ENCODE assay signal across 11 cellular contexts in the genomic region with DNA sequence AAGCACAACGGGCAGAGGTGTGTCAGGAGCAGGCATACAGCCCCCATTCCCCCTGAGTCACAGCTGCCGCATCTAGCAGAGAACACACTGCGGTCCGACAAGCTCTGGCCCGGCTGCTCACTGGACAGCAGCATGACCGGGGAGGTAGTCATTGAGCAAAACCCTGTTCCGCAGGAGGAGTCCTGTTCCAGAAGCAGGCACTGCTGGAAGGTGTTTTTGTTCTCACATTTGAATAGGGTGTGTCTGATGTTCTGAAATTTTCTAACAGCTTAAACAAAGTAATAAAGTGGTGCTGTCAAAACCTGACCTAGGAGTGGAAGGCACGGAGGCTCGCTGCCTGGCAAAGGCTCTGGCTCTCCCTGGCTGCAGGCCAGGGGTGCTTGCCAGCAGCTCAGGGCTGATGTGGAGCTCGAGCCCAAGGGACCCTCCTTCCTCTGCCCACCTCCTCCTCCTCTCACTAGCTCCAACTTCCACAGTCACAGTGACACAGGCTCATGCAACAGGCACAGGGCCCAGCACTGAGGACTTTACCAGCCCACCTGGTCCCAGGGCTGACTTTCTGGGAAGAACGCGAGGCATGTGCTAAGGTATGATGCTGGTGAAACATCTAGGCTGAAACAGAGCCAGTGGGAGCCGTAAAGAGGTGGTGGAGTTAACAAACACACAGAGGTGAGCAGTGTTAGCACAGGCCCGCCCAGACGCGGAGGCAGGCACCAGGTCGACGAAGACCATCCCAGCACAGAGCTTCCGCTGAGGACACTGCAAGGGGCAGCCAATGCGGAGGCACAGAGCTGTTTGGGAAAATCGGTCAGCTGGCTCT.
DNase-seq lines count a peak whose midpoint lies in the region; ATAC-seq and TF ChIP-seq lines count a peak whose summit lies in the region.
"Had no signal": no experiment of that assay in that cellular context is flagged by ENCODE, and none has a peak within 500 bp of the region (broad histone marks: within the 10 kb centered on the region; RNA-seq: fewer than 3 reads in every experiment).

No MANE protein-coding gene starts in this region.

- no peaks in the 10 kb centered on the region for H3F3A ChIP-seq in neural progenitor cell (ENCODE audit: low read depth)

- no peak overlapping the region for H3K4me3 Mint-ChIP-seq in neural progenitor cell

- peaks cover 2% of the 10 kb centered on the region for H3K27me3 Mint-ChIP-seq in neural progenitor cell (ENCODE audit: insufficient read depth, low read depth)

- H3K9me3 ChIP-seq in BLaER1 (no peaks in the 10 kb centered on the region), osteoblast (ENCODE audit: low read depth, low read length) (no peaks in the 10 kb centered on the region), neural progenitor cell (ENCODE audit: low read depth) (no peaks in the 10 kb centered on the region)

- ATAC-seq in GM18868 (IDR thresholded peaks at IDR 0.05; ENCODE audit: unreplicated experiment), result no peak

- H3K27me3 ChIP-seq in BLaER1 (no peaks in the 10 kb centered on the region), osteoblast (ENCODE audit: insufficient read depth, low read length) (no peaks in the 10 kb centered on the region), neural progenitor cell (no peaks in the 10 kb centered on the region)

- no peak overlapping the region for H3K27ac Mint-ChIP-seq in neural progenitor cell

- H3K36me3 Mint-ChIP-seq in neural progenitor cell, result peaks cover 24% of the 10 kb centered on the region

- no peaks in the 10 kb centered on the region for H3K9me3 Mint-ChIP-seq in neural progenitor cell

- H2AFZ ChIP-seq in osteoblast (ENCODE audit: low read length), result no peak overlapping the region
- H2AFZ ChIP-seq in neural progenitor cell (replicated peaks), result no peak overlapping the region

- H3K4me3 ChIP-seq in BLaER1 (no peak overlapping the region), epithelial cell of esophagus (ENCODE audit: low read length) (no peak overlapping the region), osteoblast (ENCODE audit: insufficient read depth, low read length) (no peak overlapping the region), neural progenitor cell (no peak overlapping the region)
- H3K4me3 ChIP-seq: coronary artery had no signal

- H4K20me1 ChIP-seq in BLaER1 (peaks cover 19% of the 10 kb centered on the region), osteoblast (ENCODE audit: insufficient read depth, low read length) (peaks cover 8% of the 10 kb centered on the region), neural progenitor cell (ENCODE audit: low read depth) (peaks cover 2% of the 10 kb centered on the region)

- H3K36me3 ChIP-seq in BLaER1 (peaks cover 77% of the 10 kb centered on the region), osteoblast (ENCODE audit: insufficient read depth, low read length) (peaks cover 73% of the 10 kb centered on the region), neural progenitor cell (no peaks in the 10 kb centered on the region)

- H3K79me2 ChIP-seq in osteoblast (ENCODE audit: insufficient read depth, low read length) (no peaks in the 10 kb centered on the region), neural progenitor cell (ENCODE audit: low read depth) (no peaks in the 10 kb centered on the region)

- TF ChIP-seq CTCF in epithelial cell of esophagus (IDR thresholded peaks at IDR 0.05; ENCODE audit: insufficient read depth, low read depth, low read length, missing control alignments) (no peak), osteoblast (IDR thresholded peaks at IDR 0.05; ENCODE audit: extremely low read depth, low read depth, low read length) (no peak), neural progenitor cell (IDR thresholded peaks at IDR 0.05) (no peak)

- peak overlapping the region; percentile 60 for H3K9ac ChIP-seq in BLaER1
- no peak overlapping the region for H3K9ac ChIP-seq in neural progenitor cell

- H3K27ac ChIP-seq in BLaER1 (peak overlapping the region; percentile 48), osteoblast (ENCODE audit: low read depth, low read length) (no peak overlapping the region), neural progenitor cell (no peak overlapping the region)
- H3K27ac ChIP-seq: C4-2B had no signal

- DNase-seq in NCI-H2029 (lab: John Stamatoyannopoulos, UW), result peak; percentile 54
- peak; percentile 97 for DNase-seq in epithelial cell of esophagus (ENCODE audit: low read depth)
- DNase-seq in osteoblast (ENCODE audit: insufficient read length, low spot score, missing footprints), result peak; percentile 64
- no peak for DNase-seq in NCI-H187 treated with DMSO at 0.1 percent for 48 hours (lab: John Stamatoyannopoulos, UW)
- DNase-seq in NCI-H2227 (lab: John Stamatoyannopoulos, UW; ENCODE audit: unreplicated experiment), result no peak
- no peak for DNase-seq in neural progenitor cell (ENCODE audit: low spot score)
- DNase-seq: occipital lobe had no signal

- peaks cover 9% of the 10 kb centered on the region for H3K4me1 Mint-ChIP-seq in neural progenitor cell

- H3K4me1 ChIP-seq in BLaER1 (peaks cover 31% of the 10 kb centered on the region), osteoblast (ENCODE audit: insufficient read depth, low read length) (no peaks in the 10 kb centered on the region), neural progenitor cell (no peaks in the 10 kb centered on the region)

- H3K4me2 ChIP-seq in BLaER1 (peak overlapping the region; percentile 65), osteoblast (ENCODE audit: insufficient read depth, low read length) (no peak overlapping the region), neural progenitor cell (no peak overlapping the region)

Comparison
In these comparisons a context has a peak if more than half of its experiments do, and no peak if none do; other contexts are left out.
1. DNase-seq: peak in NCI-H2029 (single experiment), epithelial cell of esophagus (single experiment) and osteoblast (single experiment); none in NCI-H187 treated with DMSO at 0.1 percent for 48 hours (single experiment), NCI-H2227 (single experiment) and neural progenitor cell (single experiment).